8 cellular contexts compared by ENCODE assay signal in the genomic region with DNA sequence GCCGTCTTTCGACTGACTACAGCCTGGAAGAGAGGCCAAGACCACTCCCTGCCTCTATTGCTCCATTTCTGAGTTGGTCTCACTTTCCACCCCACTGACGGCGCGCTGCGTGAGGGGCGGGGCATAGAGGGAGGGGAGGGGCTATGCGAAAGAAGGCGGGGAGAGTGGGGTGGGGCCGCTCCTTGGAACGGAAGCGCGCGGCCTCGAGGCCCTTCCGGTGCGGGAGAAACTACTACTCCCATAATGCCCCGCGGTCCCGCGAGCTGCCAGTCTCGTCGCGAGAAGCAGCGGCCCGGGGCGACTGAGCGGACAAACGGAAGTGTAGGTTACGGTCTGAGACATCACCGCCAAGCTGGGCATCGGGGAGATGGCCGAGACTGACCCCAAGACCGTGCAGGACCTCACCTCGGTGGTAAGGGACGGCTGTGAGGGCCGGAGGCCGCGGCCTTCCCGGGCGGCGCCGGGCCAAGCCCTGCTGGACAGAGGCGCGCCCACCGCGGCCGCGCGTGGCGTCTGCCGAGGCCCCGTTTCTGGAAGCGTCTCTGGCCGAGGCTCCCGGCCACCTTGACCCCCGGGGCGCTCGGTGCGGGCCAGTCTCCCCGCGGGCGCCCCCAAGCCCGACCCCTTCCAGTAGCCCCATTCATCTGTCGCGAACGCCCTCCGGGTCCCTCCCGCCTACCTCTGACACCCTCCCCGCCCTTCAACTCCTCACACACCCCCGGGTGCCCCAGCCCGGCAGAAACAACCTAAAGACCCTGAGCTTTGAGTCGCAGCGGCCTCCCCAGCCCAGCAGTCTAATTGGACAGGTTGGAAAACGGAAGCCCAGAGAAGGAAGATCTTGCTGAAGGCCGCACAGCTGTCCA. TPM values are rescaled to one million over a fixed set of nuclear protein-coding genes. Genes with fewer than 3 reads are reported as not detected.
A peak's percentile ranks its signal among the peaks of the same experiment; 100 is the strongest.
DNase-seq lines count a peak whose midpoint lies in the region; ATAC-seq and TF ChIP-seq lines count a peak whose summit lies in the region.

A gene (plus strand): TSS at position 269 of the 863 bp plus-strand sequence. CDS start 99 bp downstream, at position 368.

- H3K9me3 ChIP-seq in HUES64 (ENCODE audit: insufficient read depth, low read depth, low read length): no peaks in the 10 kb centered on the region
- H3K9me3 ChIP-seq in mononuclear cell (ENCODE audit: low read depth, low read length): no peaks in the 10 kb centered on the region

- DNase-seq in DMS 273 treated with DMSO at 0.1 percent for 48 hours (lab: John Stamatoyannopoulos, UW) (peak; percentile 74), OCI-M1 (lab: John Stamatoyannopoulos, UW) (peak; percentile 96), activated T-cell treated with anti-CD3 and anti-CD28 coated beads for 1 hour (ENCODE audit: low read depth) (peak; percentile 92), epithelial cell of esophagus (ENCODE audit: low read depth) (peak; percentile 95)
- DNase-seq in stimulated activated CD8-positive, alpha-beta memory T cell treated with anti-CD3 and anti-CD28 coated beads, Interleukin-2, amount 100 ng/mL, for 48 hours (ENCODE audit: low read depth in 2 of 2): peak; percentile 87 to 89

- H3K9ac ChIP-seq in HUES64 (ENCODE audit: low read depth, low read length): peak within 1 kb of the TSS; percentile 76

- H3K27me3 ChIP-seq in HUES64 (ENCODE audit: insufficient read depth, low read length): no peaks in the 10 kb centered on the region
- no peaks in the 10 kb centered on the region for H3K27me3 ChIP-seq in mononuclear cell (ENCODE audit: insufficient read depth, low read length)

- 0 out of 2 replicates have a peak within 1 kb of the TSS, but pooled peaks have one; percentile 54 for H3K27ac ChIP-seq in HUES64 (ENCODE audit: low read depth, low read length)

- TF ChIP-seq CTCF in epithelial cell of esophagus (IDR thresholded peaks at IDR 0.05; ENCODE audit: insufficient read depth, low read depth, low read length, missing control alignments): no peak

- peaks cover 33% of the 10 kb centered on the region for H3K36me3 ChIP-seq in HUES64 (ENCODE audit: insufficient read depth, low read length)

- ATAC-seq in GM21515 (IDR thresholded peaks at IDR 0.05; ENCODE audit: unreplicated experiment): peak; percentile 94

- 2% methylated on average over 74 of the region's 76 CpGs for WGBS in HUES64

- H3K4me3 ChIP-seq in HUES64 (ENCODE audit: low read length): peak within 1 kb of the TSS; percentile 76
- H3K4me3 ChIP-seq in epithelial cell of esophagus (ENCODE audit: low read length): peak within 1 kb of the TSS; percentile 84
- peak within 1 kb of the TSS; percentile 99 for H3K4me3 ChIP-seq in mononuclear cell (ENCODE audit: low read length)

- H3K4me1 ChIP-seq in HUES64 (ENCODE audit: insufficient read depth, low read length) (peaks cover 20% of the 10 kb centered on the region), mononuclear cell (ENCODE audit: insufficient read depth, low read length) (peaks cover 58% of the 10 kb centered on the region)

RNA-seq across cellular contexts. Expression of the gene that starts here (rescaled TPM):
- polyA plus RNA-seq in HUES64 (2013, experiment 1 of 2): 163 TPM
- 201 TPM for polyA plus RNA-seq in HUES64 (2013, experiment 2 of 2)
- 14.4 TPM for total RNA-seq in mononuclear cell

Comparison
In these comparisons a context has a peak if more than half of its experiments do, and no peak if none do; other contexts are left out.
1. Peak in every context shown above with its lines: DNase-seq, ATAC-seq, H3K4me3 ChIP-seq and H3K27ac ChIP-seq.